In the genomic region with DNA sequence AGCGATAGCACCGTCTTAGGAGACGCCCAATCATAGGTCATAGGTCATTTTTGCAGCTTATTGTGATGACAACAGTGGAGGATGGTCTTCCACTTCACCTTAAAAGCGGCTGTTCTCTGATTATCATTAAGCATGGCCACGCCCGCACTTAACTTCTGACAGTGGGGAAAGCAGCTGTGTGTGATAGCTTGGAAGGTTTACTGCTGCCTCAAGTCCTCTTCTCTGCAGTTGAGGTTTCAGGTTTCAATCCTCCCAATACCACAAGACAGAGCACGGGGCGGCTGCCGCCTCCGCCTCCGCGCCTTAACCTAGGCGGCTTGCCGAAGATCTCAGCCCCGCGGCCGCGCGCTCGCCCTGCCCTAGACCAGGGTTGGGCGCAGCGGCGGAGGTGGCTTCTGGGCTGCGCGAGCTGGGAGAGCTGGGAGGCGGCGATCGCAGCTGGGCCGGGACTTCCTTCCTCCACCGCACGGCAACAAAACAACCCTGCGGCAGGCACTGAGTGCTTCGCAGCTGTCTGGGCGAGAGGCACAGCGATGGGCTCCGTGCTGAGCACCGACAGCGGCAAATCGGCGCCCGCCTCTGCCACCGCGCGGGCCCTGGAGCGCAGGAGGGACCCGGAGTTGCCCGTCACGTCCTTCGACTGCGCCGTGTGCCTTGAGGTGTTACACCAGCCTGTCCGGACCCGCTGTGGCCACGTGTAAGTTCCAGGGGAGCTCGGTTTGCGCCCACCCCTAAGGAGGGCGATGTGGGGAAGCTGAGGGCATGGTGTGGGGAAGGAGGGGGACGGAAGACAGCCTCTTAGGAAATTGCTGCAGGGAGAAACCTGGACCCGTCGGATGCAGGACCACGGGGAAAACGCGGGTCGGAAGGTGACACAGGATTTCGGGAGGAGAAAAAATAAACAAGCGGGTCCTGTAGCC, we compare ENCODE assay signal across 8 cellular contexts. TPM values are rescaled to one million over a fixed set of nuclear protein-coding genes. Genes with fewer than 3 reads are reported as not detected.
A peak's percentile ranks its signal among the peaks of the same experiment; 100 is the strongest.
DNase-seq lines count a peak whose midpoint lies in the region; ATAC-seq and TF ChIP-seq lines count a peak whose summit lies in the region.

A gene (plus strand): TSS at position 495 of the 920 bp plus-strand sequence. CDS start 39 bp downstream, at position 534.

- DNase-seq in GM13976 (ENCODE audit: low spot score) (peak; percentile 90), NCI-H146 (lab: John Stamatoyannopoulos, UW) (peak; percentile 84), ascending aorta (ENCODE audit: low spot score in 2 of 2) (peak; percentile 10 to 84), hippocampal formation (lab: John Stamatoyannopoulos, UW) (peak; percentile 62 to 68), retina (peak; percentile 91), cerebellum (ENCODE audit: low spot score) (no peak)

- intact Hi-C loops in T-helper 2 cell treated with Interferon-gamma antibody and Interleukin-4, amounts not matched to agents 100 ng/mL and 5 ng/mL, for 36 hours (cut with micrococcal nuclease) = loop anchor here (1.0 to 2.0 kb wide), 7 partner anchors 23 to 75 kb away; a partner anchor contains a TSS
- intact Hi-C loops in ascending aorta (cut with DNase I) = no loop called here

- H3K4me3 ChIP-seq in ascending aorta = peak within 1 kb of the TSS; percentile 51 to 80

- peak; percentile 94 for ATAC-seq in HG02798 (IDR thresholded peaks at IDR 0.05; ENCODE audit: poor library complexity, unreplicated experiment)

- H3K27me3 ChIP-seq in ascending aorta = no peaks in the 10 kb centered on the region

- H3K9me3 ChIP-seq in ascending aorta = no peaks in the 10 kb centered on the region

- no peak for TF ChIP-seq CTCF in GM13976 (IDR thresholded peaks at IDR 0.05; ENCODE audit: borderline replicate concordance, control extremely low read depth, extremely low read depth, insufficient read depth, missing control alignments)
- no peak for TF ChIP-seq CTCF in ascending aorta (IDR thresholded peaks at IDR 0.05)

- H3K4me1 ChIP-seq in ascending aorta = no peaks in the 10 kb centered on the region

- in situ Hi-C loops in GM13976 (cut with MboI; ENCODE audit: low sequenced_read_pairs, unreplicated experiment) = no loop called here

- H3K36me3 ChIP-seq in ascending aorta = no peaks in the 10 kb centered on the region

- peak within 1 kb of the TSS; percentile 58 to 60 for H3K27ac ChIP-seq in ascending aorta

RNA-seq across cellular contexts. Expression of the gene that starts here (rescaled TPM):
- total RNA-seq in T-helper 2 cell treated with Interferon-gamma antibody and Interleukin-4, amounts not matched to agents 100 ng/mL and 5 ng/mL, for 36 hours = 52.8 and 54.7 TPM in 2 replicates
- total RNA-seq in ascending aorta (8.6 TPM), cerebellum (2.5 TPM)
